19 cellular contexts compared by ENCODE assay signal in the genomic region with DNA sequence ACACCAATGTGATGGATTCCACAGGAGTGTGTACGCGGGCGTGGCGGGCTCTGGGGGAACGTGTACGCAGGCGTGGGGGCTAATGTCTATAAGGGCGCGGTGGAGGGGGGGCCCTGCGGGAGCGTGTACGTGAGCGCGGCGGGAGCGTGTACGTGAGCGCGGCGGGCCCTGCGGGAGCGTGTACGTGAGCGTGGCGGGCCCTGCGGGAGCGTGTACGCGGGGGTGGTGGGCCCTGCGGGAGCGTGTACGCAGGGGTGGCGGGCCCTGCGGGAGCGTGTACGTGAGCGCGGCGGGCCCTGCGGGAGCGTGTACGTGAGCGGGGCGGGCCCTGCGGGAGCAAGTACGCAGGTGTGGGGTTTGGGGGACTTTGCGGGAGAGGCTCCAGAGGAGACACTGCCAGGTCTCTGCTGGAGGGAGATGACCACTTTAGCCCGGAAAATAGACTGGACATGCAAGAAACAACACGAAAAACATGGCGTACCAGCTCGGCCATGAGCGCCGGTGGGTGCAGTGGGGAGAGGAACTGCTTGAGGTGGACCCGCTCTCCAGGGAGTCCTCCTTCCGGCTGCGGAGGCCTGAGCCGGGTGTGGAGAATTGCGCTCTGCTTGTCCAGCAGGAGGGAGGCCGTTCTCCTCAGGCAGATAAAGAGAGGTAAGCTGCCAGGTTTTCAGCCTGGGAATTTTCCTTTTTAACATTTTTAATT. TPM values are rescaled to one million over a fixed set of nuclear protein-coding genes. Genes with fewer than 3 reads are reported as not detected.
"Had no signal": no experiment of that assay in that cellular context is flagged by ENCODE, and none has a peak within 500 bp of the region (broad histone marks: within the 10 kb centered on the region; RNA-seq: fewer than 3 reads in every experiment).

No MANE protein-coding gene starts in this region.

- H3K9me3 Mint-ChIP-seq: central memory CD8-positive, alpha-beta T cell; naive thymus-derived CD8-positive, alpha-beta T cell; stimulated activated naive CD8-positive, alpha-beta T cell treated with anti-CD3 and anti-CD28 coated beads, Interleukin-15, Interleukin-2, amounts not matched to agents 100 ng/mL and 50 ng/mL, for 24 hours had no signal

- H3K9me3 ChIP-seq: heart left ventricle, mucosa of descending colon, neutrophil, upper lobe of left lung had no signal

- H3K4me1 Mint-ChIP-seq: central memory CD8-positive, alpha-beta T cell; naive thymus-derived CD8-positive, alpha-beta T cell had no signal

- H3K36me3 ChIP-seq: heart left ventricle, neutrophil, upper lobe of left lung had no signal

- FAIRE-seq: frontal cortex, keratinocyte had no signal

- H3K27me3 Mint-ChIP-seq: dendritic cell treated with granulocyte-macrophage colony-stimulating factor and Interleukin-4, amounts not matched to agents 40 ng/mL and 50 ng/mL, for 4 days; stimulated activated naive CD8-positive, alpha-beta T cell treated with anti-CD3 and anti-CD28 coated beads, Interleukin-15, Interleukin-2, amounts not matched to agents 100 ng/mL and 50 ng/mL, for 24 hours had no signal

- H3K27me3 ChIP-seq: heart left ventricle, neutrophil, upper lobe of left lung had no signal

- H3K4me3 Mint-ChIP-seq: brain; central memory CD8-positive, alpha-beta T cell; dendritic cell treated with granulocyte-macrophage colony-stimulating factor and Interleukin-4, amounts not matched to agents 40 ng/mL and 50 ng/mL, for 4 days; naive thymus-derived CD8-positive, alpha-beta T cell; stimulated activated naive CD8-positive, alpha-beta T cell treated with anti-CD3 and anti-CD28 coated beads, Interleukin-15, Interleukin-2, amounts not matched to agents 100 ng/mL and 50 ng/mL, for 24 hours had no signal

- H3K27ac Mint-ChIP-seq: brain; dendritic cell treated with granulocyte-macrophage colony-stimulating factor and Interleukin-4, amounts not matched to agents 40 ng/mL and 50 ng/mL, for 4 days; naive thymus-derived CD8-positive, alpha-beta T cell; stimulated activated naive CD8-positive, alpha-beta T cell treated with anti-CD3 and anti-CD28 coated beads, Interleukin-15, Interleukin-2, amounts not matched to agents 100 ng/mL and 50 ng/mL, for 24 hours had no signal

- H3K36me3 Mint-ChIP-seq: brain; naive thymus-derived CD8-positive, alpha-beta T cell had no signal

- H3K4me3 ChIP-seq: mucosa of descending colon, smooth muscle cell, upper lobe of left lung had no signal

- H3K27ac ChIP-seq: neutrophil, upper lobe of left lung had no signal

- ATAC-seq: left cardiac atrium; mucosa of descending colon; naive thymus-derived CD8-positive, alpha-beta T cell had no signal

- DNase-seq: effector CD4-positive, alpha-beta T cell; heart left ventricle; hypothalamus; left cardiac atrium; mammary epithelial cell; mucosa of descending colon; naive thymus-derived CD8-positive, alpha-beta T cell; stimulated activated CD4-positive, alpha-beta T cell treated with anti-CD3 and anti-CD28 coated beads, Interleukin-2, amount 100 ng/mL, for 48 hours had no signal

RNA-seq across cellular contexts. Expression of a gene that starts 27.8 kb away (rescaled TPM):
- total RNA-seq: glomerular endothelial cell; mammary epithelial cell; naive thymus-derived CD8-positive, alpha-beta T cell; pulmonary artery endothelial cell had no signal
- polyA plus RNA-seq: mammary epithelial cell; naive thymus-derived CD8-positive, alpha-beta T cell had no signal
